In the genomic region with DNA sequence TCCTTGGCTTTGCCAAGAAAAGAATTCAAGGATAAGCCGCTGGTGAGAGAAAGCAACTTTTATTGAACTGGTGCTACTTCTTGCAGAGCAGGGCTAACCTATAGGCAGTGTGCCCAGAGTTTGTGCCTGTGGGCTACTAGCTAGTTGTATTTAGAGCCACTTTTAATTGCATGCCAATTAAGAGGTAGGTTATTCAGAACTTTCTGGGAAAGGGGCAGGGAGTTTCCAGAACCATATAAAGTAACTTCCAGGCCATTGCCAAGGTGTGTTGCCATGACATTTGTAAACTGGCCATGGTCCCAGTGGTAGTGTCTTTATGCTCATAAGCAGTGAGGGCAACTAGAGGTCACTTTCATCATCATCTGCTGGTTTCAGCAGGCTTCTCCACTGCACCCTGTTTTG, we compare ENCODE assay signal across 7 cellular contexts. TPM values are rescaled to one million over a fixed set of nuclear protein-coding genes. Genes with fewer than 3 reads are reported as not detected.
"Had no signal": no experiment of that assay in that cellular context is flagged by ENCODE, and none has a peak within 500 bp of the region (broad histone marks: within the 10 kb centered on the region; RNA-seq: fewer than 3 reads in every experiment).

No MANE protein-coding gene starts in this region.

RNA-seq across cellular contexts. Expression of a gene that starts 50.2 kb away (rescaled TPM):
- total RNA-seq: activated naive CD8-positive, alpha-beta T cell treated with anti-CD3 and anti-CD28 coated beads for 36 hours; dermis blood vessel endothelial cell; fibroblast of lung; posterior vena cava; subcutaneous adipose tissue had no signal
- polyA plus RNA-seq: aorta, fibroblast of lung, hepatocyte had no signal
